In genomic region chr15:38053786-38054185, GRCh38 we compare ENCODE assay signal across 18 cellular contexts.
A peak's percentile ranks its signal among the peaks of the same experiment; 100 is the strongest.
DNase-seq lines count a peak whose midpoint lies in the region; ATAC-seq, FAIRE-seq and TF ChIP-seq lines count a peak whose summit lies in the region.
"Had no signal": no experiment of that assay in that cellular context is flagged by ENCODE, and none has a peak within 500 bp of the region (broad histone marks: within the 10 kb centered on the region; RNA-seq: fewer than 3 reads in every experiment).

No MANE protein-coding gene starts in this region.

- H2BK5ac ChIP-seq in IMR-90 (ENCODE audit: low read depth, low read length, poor library complexity, severe bottlenecking), result no peak overlapping the region

- TF ChIP-seq POLR2A in IMR-90 (IDR thresholded peaks at IDR 0.05; ENCODE audit: low read depth, low read length) (no peak), ovary (IDR thresholded peaks at IDR 0.05) (no peak)

- H3K79me1 ChIP-seq in IMR-90 (ENCODE audit: low read depth in 1 of 2, low read length in 2 of 2), result no peaks in the 10 kb centered on the region

- in situ Hi-C loops in IMR-90 (cut with MboI; ENCODE audit: low sequenced_read_pairs), result no loop called here

- dilution Hi-C loops in IMR-90 (cut with HindIII; ENCODE audit: low sequenced_read_pairs, unreplicated experiment), result no loop called here

- no peak overlapping the region for H2BK20ac ChIP-seq in IMR-90 (ENCODE audit: low read depth, low read length)

- DNase-seq in IMR-90 (peak; percentile 59), fibroblast of lung (ENCODE audit: low read depth in 2 of 2) (peak; percentile 10 to 79), osteoblast (ENCODE audit: insufficient read length, low spot score, missing footprints) (no peak), small intestine (no peak), ovary (no peak), hippocampal formation (lab: John Stamatoyannopoulos, UW) (no peak)
- no peak for DNase-seq in activated CD4-positive, alpha-beta T cell treated with anti-CD3 and anti-CD28 coated beads, Interleukin-2, amount 50 U/mL, for 4 hours
- DNase-seq: Calu3; CD8-positive, alpha-beta T cell; DMS79 treated with DMSO at 0.1 percent for 48 hours; GF-D8; H9 had no signal

- H3K27ac ChIP-seq in ACC112 (ENCODE audit: low read depth, low read length), result peak overlapping the region; percentile 12; the same call in 1 of the 2 replicates
- H3K27ac ChIP-seq in IMR-90 (ENCODE audit: insufficient read depth, low read length), result no peak overlapping the region
- peak overlapping the region; percentile 16 for H3K27ac ChIP-seq in fibroblast of lung (ENCODE audit: insufficient read depth, low read length)
- H3K27ac ChIP-seq in osteoblast (ENCODE audit: low read depth, low read length), result peak overlapping the region; percentile 54
- H3K27ac ChIP-seq in small intestine (ENCODE audit: low read depth in 1 of 2, low read length in 1 of 2), result no peak overlapping the region
- no peak overlapping the region for H3K27ac ChIP-seq in ovary
- H3K27ac ChIP-seq: 22Rv1, A549, BLaER1 had no signal

- H3K9me3 ChIP-seq in IMR-90 (ENCODE audit: control insufficient read depth, insufficient read depth, low read length) (no peaks in the 10 kb centered on the region), fibroblast of lung (ENCODE audit: control insufficient read depth, insufficient read depth, low read depth, low read length) (no peaks in the 10 kb centered on the region), osteoblast (ENCODE audit: low read depth, low read length) (no peaks in the 10 kb centered on the region), small intestine (ENCODE audit: control insufficient read depth, low read depth) (no peaks in the 10 kb centered on the region), ovary (no peaks in the 10 kb centered on the region)
- H3K9me3 ChIP-seq: A549, BLaER1 had no signal

- H3K27me3 ChIP-seq in ACC112 (ENCODE audit: insufficient read depth, low read length), result no peaks in the 10 kb centered on the region
- H3K27me3 ChIP-seq in IMR-90 (ENCODE audit: control insufficient read depth, insufficient read depth, low read length), result no peaks in the 10 kb centered on the region
- no peaks in the 10 kb centered on the region for H3K27me3 ChIP-seq in fibroblast of lung (ENCODE audit: control insufficient read depth, insufficient read depth, low read length)
- no peaks in the 10 kb centered on the region for H3K27me3 ChIP-seq in osteoblast (ENCODE audit: insufficient read depth, low read length)
- no peaks in the 10 kb centered on the region for H3K27me3 ChIP-seq in small intestine (ENCODE audit: control insufficient read depth in 2 of 2, insufficient read depth in 2 of 2, low read length in 2 of 2)
- H3K27me3 ChIP-seq in ovary, result no peaks in the 10 kb centered on the region
- H3K27me3 ChIP-seq: BLaER1 had no signal

- no TSS peak for BruUV-seq in IMR-90 (replicated peaks; lab: Mats Ljungman, UMichigan)

- TF ChIP-seq CTCF in IMR-90 (conservative IDR thresholded peaks at IDR 0.05; ENCODE audit: low read depth, low read length), result no peak
- no peak for TF ChIP-seq CTCF in fibroblast of lung (conservative IDR thresholded peaks at IDR 0.05 in 1 of 2, IDR thresholded peaks at IDR 0.05 in 1 of 2; ENCODE audit: low read depth in 1 of 2, low read length in 2 of 2)
- TF ChIP-seq CTCF in osteoblast (IDR thresholded peaks at IDR 0.05; ENCODE audit: extremely low read depth, low read depth, low read length), result no peak
- TF ChIP-seq CTCF in ovary (IDR thresholded peaks at IDR 0.05), result no peak

- H4K20me1 ChIP-seq in IMR-90 (ENCODE audit: insufficient read depth, low read length), result no peaks in the 10 kb centered on the region
- no peaks in the 10 kb centered on the region for H4K20me1 ChIP-seq in fibroblast of lung (ENCODE audit: control insufficient read depth, extremely low read depth, insufficient read depth, low read length)
- no peaks in the 10 kb centered on the region for H4K20me1 ChIP-seq in osteoblast (ENCODE audit: insufficient read depth, low read length)
- H4K20me1 ChIP-seq: BLaER1 had no signal

- H2AK5ac ChIP-seq in IMR-90 (ENCODE audit: low read depth, low read length), result no peak overlapping the region

- no peak overlapping the region for H3K14ac ChIP-seq in IMR-90 (replicated peaks; ENCODE audit: low read depth, low read length)

- no peak overlapping the region for H2BK120ac ChIP-seq in IMR-90 (ENCODE audit: low read depth, low read length)

- H3K9ac ChIP-seq in IMR-90 (ENCODE audit: low read depth, low read length), result no peak overlapping the region
- H3K9ac ChIP-seq in fibroblast of lung (ENCODE audit: insufficient read depth, low read length), result no peak overlapping the region
- H3K9ac ChIP-seq: BLaER1 had no signal

- no peaks in the 10 kb centered on the region for H3K9me1 ChIP-seq in IMR-90 (ENCODE audit: insufficient read depth, low read length)

- H4K5ac ChIP-seq in IMR-90 (ENCODE audit: low read depth, low read length), result no peak overlapping the region

- H3K36me3 ChIP-seq in ACC112 (ENCODE audit: insufficient read depth, low read length), result no peaks in the 10 kb centered on the region
- H3K36me3 ChIP-seq in IMR-90 (ENCODE audit: control insufficient read depth, insufficient read depth, low read length), result no peaks in the 10 kb centered on the region
- no peaks in the 10 kb centered on the region for H3K36me3 ChIP-seq in fibroblast of lung (ENCODE audit: control insufficient read depth, insufficient read depth, low read length)
- no peaks in the 10 kb centered on the region for H3K36me3 ChIP-seq in osteoblast (ENCODE audit: insufficient read depth, low read length)
- H3K36me3 ChIP-seq in small intestine (ENCODE audit: control insufficient read depth in 2 of 2, insufficient read depth in 2 of 2, low read length in 2 of 2), result no peaks in the 10 kb centered on the region
- H3K36me3 ChIP-seq in ovary, result no peaks in the 10 kb centered on the region
- H3K36me3 ChIP-seq: BLaER1 had no signal

- intact Hi-C loops in IMR-90 (cut with micrococcal nuclease) (no loop called here), ovary (cut with DNase I) (no loop called here)

- no peak overlapping the region for H2AK9ac ChIP-seq in IMR-90 (replicated peaks; ENCODE audit: low read depth, low read length, poor library complexity)

- no peak for TF ChIP-seq EP300 in ovary (IDR thresholded peaks at IDR 0.05)

- H3K79me2 ChIP-seq in ACC112 (ENCODE audit: control insufficient read depth, insufficient read depth, low read length, unreplicated experiment) (no peaks in the 10 kb centered on the region), fibroblast of lung (ENCODE audit: control insufficient read depth, insufficient read depth, low read length) (no peaks in the 10 kb centered on the region), osteoblast (ENCODE audit: insufficient read depth, low read length) (no peaks in the 10 kb centered on the region)

- H3K4me2 ChIP-seq in IMR-90 (ENCODE audit: low read depth, low read length) (no peak overlapping the region; the same call in 1 of the 2 replicates), fibroblast of lung (ENCODE audit: extremely low read depth, insufficient read depth, low read length) (no peak overlapping the region), osteoblast (ENCODE audit: insufficient read depth, low read length) (no peak overlapping the region)
- H3K4me2 ChIP-seq: A549, BLaER1 had no signal

- CTCF ChIA-PET in IMR-90 (lab: Yijun Ruan, JAX), result no interaction called here

- no peak overlapping the region for H4K91ac ChIP-seq in IMR-90 (ENCODE audit: insufficient read depth, low read depth, low read length)

- H4K8ac ChIP-seq in IMR-90 (ENCODE audit: low read depth in 2 of 2, low read length in 2 of 2), result peak overlapping the region in 1 of 2 experiments; percentile 10; a peak in 1 of 4 replicates

- TF ChIP-seq RAD21 in IMR-90 (IDR thresholded peaks at IDR 0.05; ENCODE audit: low read length), result no peak

- H3K18ac ChIP-seq in IMR-90 (ENCODE audit: low read depth, low read length), result no peak overlapping the region; the same call in 1 of the 2 replicates

- POLR2A ChIA-PET in IMR-90 (lab: Charles Lee; ENCODE audit: unreplicated experiment), result no interaction called here

- WGBS in IMR-90 (ENCODE audit: extremely low coverage in 2 of 2, insufficient read length in 1 of 2), 2 experiments, result no CpG with 5 or more reads among the region's 3 CpGs
- WGBS in small intestine, 3 donors, result 94 to 97% (median 94%) methylated on average over 3 of the region's 3 CpGs
- WGBS in ovary, 3 donors, result 93 to 99% (median 97%) methylated on average over 3 of the region's 3 CpGs

- H3K23ac ChIP-seq in IMR-90 (ENCODE audit: low read depth, low read length), result no peak overlapping the region

- H3K4me3 ChIP-seq in ACC112 (ENCODE audit: low read depth, low read length) (no peak overlapping the region), IMR-90 (ENCODE audit: insufficient read depth, low read depth, low read length) (no peak overlapping the region), fibroblast of lung (replicated peaks in 1 of 4; ENCODE audit: control extremely low read depth in 1 of 4, insufficient read depth in 1 of 4, low read depth in 3 of 4, low read length in 4 of 4) (no peak overlapping the region), osteoblast (ENCODE audit: insufficient read depth, low read length) (no peak overlapping the region), small intestine (ENCODE audit: low read depth in 1 of 2, low read length in 2 of 2) (no peak overlapping the region), ovary (no peak overlapping the region)
- H3K4me3 ChIP-seq: A549, BLaER1 had no signal

- H3K4me1 ChIP-seq in ACC112 (ENCODE audit: control insufficient read depth, insufficient read depth, low read length, unreplicated experiment), result peaks cover 39% of the 10 kb centered on the region
- peaks cover 5% of the 10 kb centered on the region for H3K4me1 ChIP-seq in IMR-90 (ENCODE audit: control insufficient read depth, insufficient read depth, low read length)
- H3K4me1 ChIP-seq in fibroblast of lung (ENCODE audit: control insufficient read depth, extremely low read depth, insufficient read depth, low read length), result peaks cover 3% of the 10 kb centered on the region
- peaks cover 33% of the 10 kb centered on the region for H3K4me1 ChIP-seq in osteoblast (ENCODE audit: insufficient read depth, low read length)
- no peaks in the 10 kb centered on the region for H3K4me1 ChIP-seq in small intestine (ENCODE audit: control insufficient read depth in 2 of 2, insufficient read depth in 1 of 2, low read depth in 1 of 2, low read length in 1 of 2)
- H3K4me1 ChIP-seq in ovary (ENCODE audit: insufficient read depth), result no peaks in the 10 kb centered on the region
- H3K4me1 ChIP-seq: BLaER1 had no signal

- H2BK15ac ChIP-seq in IMR-90 (ENCODE audit: low read depth, low read length), result no peak overlapping the region

- no peak for FAIRE-seq in small intestine (lab: Jason Lieb, UNC)
- FAIRE-seq: A549, H1, HTR-8/SVneo had no signal

- H2AFZ ChIP-seq in ACC112 (ENCODE audit: low read length, unreplicated experiment) (peak overlapping the region; percentile 20), IMR-90 (replicated peaks; ENCODE audit: low read length, poor library complexity) (no peak overlapping the region), fibroblast of lung (ENCODE audit: low read length) (no peak overlapping the region), osteoblast (ENCODE audit: low read length) (no peak overlapping the region)

- no peak for ATAC-seq in IMR-90 (ENCODE audit: low read depth)
- ATAC-seq: A549; CD8-positive, alpha-beta T cell had no signal

- H3K4ac ChIP-seq in IMR-90 (ENCODE audit: low read depth, low read length), result no peak overlapping the region

- H3K56ac ChIP-seq in IMR-90 (ENCODE audit: extremely low read depth, insufficient read depth, low read length), result no peak overlapping the region

TF ChIP-seq in IMR-90, 13 proteins besides CTCF, POLR2A, EP300 and RAD21 (continues in another document):
- TF ChIP-seq RFX5 (IDR thresholded peaks at IDR 0.05; ENCODE audit: low read depth, low read length), result no peak

Comparison
In these comparisons a context has a peak if more than half of its experiments do, and no peak if none do; other contexts are left out.
1. H3K27ac ChIP-seq: peak in ACC112 (single experiment), fibroblast of lung (single experiment) and osteoblast (single experiment); none in IMR-90 (single experiment), small intestine (0 of 2) and ovary (0 of 2).
2. DNase-seq: peak in IMR-90 (single experiment) and fibroblast of lung (2 of 2); none in osteoblast (single experiment), small intestine (single experiment), ovary (0 of 5), activated CD4-positive, alpha-beta T cell treated with anti-CD3 and anti-CD28 coated beads, Interleukin-2, amount 50 U/mL, for 4 hours (0 of 2) and hippocampal formation (0 of 2).